Comparison of ENCODE assay signal across 17 cellular contexts in the genomic region with DNA sequence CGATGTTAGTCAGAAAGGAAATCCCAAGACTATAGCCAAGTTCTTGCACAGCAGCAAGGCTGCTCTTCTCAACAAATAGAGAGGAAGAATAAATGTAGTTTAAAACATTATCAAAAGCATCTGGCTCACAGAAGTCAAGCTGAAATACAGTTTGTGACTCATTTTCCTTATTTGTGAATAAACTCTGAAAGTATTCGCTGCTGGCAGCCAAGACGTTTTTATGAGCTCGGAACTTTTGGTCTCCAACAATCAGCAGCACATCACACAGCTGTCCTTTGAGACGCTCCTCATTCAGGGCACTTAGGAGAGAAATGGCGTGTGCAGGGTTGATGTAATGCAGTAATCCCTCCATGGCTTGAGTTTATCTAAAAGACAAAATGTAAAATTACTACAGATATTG. TPM values are rescaled to one million over a fixed set of nuclear protein-coding genes. Genes with fewer than 3 reads are reported as not detected.
DNase-seq lines count a peak whose midpoint lies in the region; ATAC-seq, FAIRE-seq and TF ChIP-seq lines count a peak whose summit lies in the region.
"Had no signal": no experiment of that assay in that cellular context is flagged by ENCODE, and none has a peak within 500 bp of the region (broad histone marks: within the 10 kb centered on the region; RNA-seq: fewer than 3 reads in every experiment).

No MANE protein-coding gene starts in this region.

- DNase-seq in IMR-90 (peak; percentile 93), dedifferentiated amniotic fluid mesenchymal stem cell (ENCODE audit: extremely low spot score) (peak; percentile 81), mesenchymal stem cell (peak; percentile 34), SKM-1 treated with dmso at 0.1 percent for 144 hours (lab: John Stamatoyannopoulos, UW; ENCODE audit: unreplicated experiment) (no peak), HepG2 (ENCODE audit: low spot score) (no peak), endothelial cell (ENCODE audit: low spot score) (no peak)
- DNase-seq in activated CD4-positive, alpha-beta T cell treated with anti-CD3 and anti-CD28 coated beads, Interleukin-2, amount 50 U/mL, for 4 hours, result no peak
- DNase-seq: activated T-cell treated with anti-CD3 and anti-CD28 coated beads, Interleukin-2, amount 50 U/mL, for 1 hour; glutamatergic neuron; NCI-H446; PC-9; stimulated activated naive CD4-positive, alpha-beta T cell had no signal

- H2AK9ac ChIP-seq in IMR-90 (replicated peaks; ENCODE audit: low read depth, low read length, poor library complexity), result no peak overlapping the region

- H2BK5ac ChIP-seq in IMR-90 (ENCODE audit: low read depth, low read length, poor library complexity, severe bottlenecking) (peak overlapping the region; percentile 81), mesenchymal stem cell (ENCODE audit: low read depth, low read length, poor library complexity, severe bottlenecking) (no peak overlapping the region)

- ATAC-seq in IMR-90 (ENCODE audit: low read depth) (peak; percentile 96), HepG2 (no peak)

- H3K4me1 ChIP-seq in ACC112 (ENCODE audit: control insufficient read depth, insufficient read depth, low read length, unreplicated experiment) (peaks cover 9% of the 10 kb centered on the region), IMR-90 (ENCODE audit: control insufficient read depth, insufficient read depth, low read length) (peaks cover 7% of the 10 kb centered on the region), mesenchymal stem cell (ENCODE audit: control insufficient read depth, insufficient read depth, low read depth, low read length) (no peaks in the 10 kb centered on the region), HepG2 (ENCODE audit: insufficient read depth, low read length) (no peaks in the 10 kb centered on the region)

- peaks cover 2% of the 10 kb centered on the region; the same call in 1 of the 2 replicates for H3K9me3 ChIP-seq in IMR-90 (ENCODE audit: control insufficient read depth, insufficient read depth, low read length)
- no peaks in the 10 kb centered on the region for H3K9me3 ChIP-seq in mesenchymal stem cell (ENCODE audit: control insufficient read depth, low read length)
- peaks cover 11% of the 10 kb centered on the region for H3K9me3 ChIP-seq in HepG2 (ENCODE audit: low read length)

- no peaks in the 10 kb centered on the region for H3K27me3 Mint-ChIP-seq in endothelial cell (ENCODE audit: unreplicated experiment)
- H3K27me3 Mint-ChIP-seq: activated naive CD8-positive, alpha-beta T cell; IgD-negative memory B cell had no signal

- dilution Hi-C loops in IMR-90 (cut with HindIII; ENCODE audit: low sequenced_read_pairs, unreplicated experiment), result no loop called here

- H2BK15ac ChIP-seq in IMR-90 (ENCODE audit: low read depth, low read length) (peak overlapping the region; percentile 5; the same call in 1 of the 3 replicates), mesenchymal stem cell (ENCODE audit: low read depth, poor library complexity, severe bottlenecking) (no peak overlapping the region)

- POLR2A ChIA-PET in IMR-90 (lab: Charles Lee; ENCODE audit: unreplicated experiment), result interaction anchor here (0.5 kb wide), 1 partner anchor 7 kb away, joined by 3 read pairs; no protein-coding TSS in a partner anchor
- POLR2A ChIA-PET in HepG2 (lab: Yijun Ruan, JAX), result no interaction called here

- H3K36me3 ChIP-seq in ACC112 (ENCODE audit: insufficient read depth, low read length), result peaks cover 35% of the 10 kb centered on the region
- H3K36me3 ChIP-seq in IMR-90 (ENCODE audit: control insufficient read depth, insufficient read depth, low read length), result peaks cover 35% of the 10 kb centered on the region
- peaks cover 37 to 47% of the 10 kb centered on the region in 2 experiments for H3K36me3 ChIP-seq in mesenchymal stem cell (ENCODE audit: control insufficient read depth in 1 of 2, insufficient read depth in 2 of 2, low read depth in 1 of 2, low read length in 2 of 2)
- H3K36me3 ChIP-seq in HepG2 (replicated peaks in 1 of 2; ENCODE audit: control insufficient read depth in 1 of 2, insufficient read depth in 2 of 2, low read length in 2 of 2), result peaks cover 11 to 48% of the 10 kb centered on the region in 2 experiments

- H2AFZ ChIP-seq in ACC112 (ENCODE audit: low read length, unreplicated experiment) (no peak overlapping the region), IMR-90 (replicated peaks; ENCODE audit: low read length, poor library complexity) (no peak overlapping the region), mesenchymal stem cell (ENCODE audit: low read depth, low read length) (no peak overlapping the region), HepG2 (ENCODE audit: low read length) (no peak overlapping the region)
- H2AFZ ChIP-seq: PC-9 had no signal

- no CpG with 5 or more reads among the region's 6 CpGs for WGBS in IMR-90 (ENCODE audit: extremely low coverage in 2 of 2, insufficient read length in 1 of 2), 2 experiments
- WGBS in mesenchymal stem cell, result 72% methylated on average over 3 of the region's 6 CpGs
- 98% methylated on average over 6 of the region's 6 CpGs for WGBS in HepG2 (ENCODE audit: low lambda C conversion rate)

- peak overlapping the region; percentile 41; the same call in 1 of the 2 replicates for H3K27ac ChIP-seq in ACC112 (ENCODE audit: low read depth, low read length)
- H3K27ac ChIP-seq in IMR-90 (ENCODE audit: insufficient read depth, low read length), result peak overlapping the region; percentile 44; the same call in 1 of the 2 replicates
- H3K27ac ChIP-seq in mesenchymal stem cell (ENCODE audit: low read length, poor library complexity, severe bottlenecking), result no peak overlapping the region
- H3K27ac ChIP-seq in HepG2 (ENCODE audit: extremely low read length, insufficient read depth, low read length), result no peak overlapping the region
- H3K27ac ChIP-seq: PC-9 had no signal

- no peak for TF ChIP-seq POLR2A in IMR-90 (IDR thresholded peaks at IDR 0.05; ENCODE audit: low read depth, low read length)
- no peak for TF ChIP-seq POLR2A in HepG2 (IDR thresholded peaks at IDR 0.05; ENCODE audit: insufficient read depth in 1 of 2, low read depth in 2 of 2, low read length in 2 of 2)

- H3K4ac ChIP-seq in IMR-90 (ENCODE audit: low read depth, low read length), result peak overlapping the region; percentile 22; the same call in 1 of the 2 replicates
- no peak overlapping the region for H3K4ac ChIP-seq in mesenchymal stem cell (ENCODE audit: low read depth in 1 of 2, low read length in 2 of 2)

- TF ChIP-seq CTCF in IMR-90 (conservative IDR thresholded peaks at IDR 0.05; ENCODE audit: low read depth, low read length) (no peak), HepG2 (CRISPR knock-in tag; IDR thresholded peaks at IDR 0.05) (no peak), endothelial cell (IDR thresholded peaks at IDR 0.05; ENCODE audit: unreplicated experiment) (no peak)

- H3K79me2 ChIP-seq in ACC112 (ENCODE audit: control insufficient read depth, insufficient read depth, low read length, unreplicated experiment) (no peaks in the 10 kb centered on the region), HepG2 (ENCODE audit: insufficient read depth, low read length) (no peaks in the 10 kb centered on the region)

- H3K4me3 ChIP-seq in ACC112 (ENCODE audit: low read depth, low read length) (no peak overlapping the region), IMR-90 (ENCODE audit: insufficient read depth, low read depth, low read length) (no peak overlapping the region), mesenchymal stem cell (ENCODE audit: insufficient read depth in 1 of 2, low read depth in 1 of 2, low read length in 2 of 2) (peak overlapping the region in 1 of 2 experiments; percentile 58), HepG2 (replicated peaks in 1 of 3; ENCODE audit: insufficient read depth in 1 of 3, low read depth in 2 of 3, low read length in 3 of 3) (no peak overlapping the region)
- H3K4me3 ChIP-seq: PC-9 had no signal

- no peak overlapping the region for H3K23ac ChIP-seq in IMR-90 (ENCODE audit: low read depth, low read length)
- no peak overlapping the region for H3K23ac ChIP-seq in mesenchymal stem cell (ENCODE audit: low read length in 2 of 2)

- H3K79me1 ChIP-seq in IMR-90 (ENCODE audit: low read depth in 1 of 2, low read length in 2 of 2) (peaks cover 20 to 52% of the 10 kb centered on the region in 2 experiments; a peak in 3 of 4 replicates), mesenchymal stem cell (replicated peaks; ENCODE audit: low read length, poor library complexity, severe bottlenecking) (peaks cover 18% of the 10 kb centered on the region)

- BruUV-seq in IMR-90 (replicated peaks; lab: Mats Ljungman, UMichigan), result no TSS peak
- BruUV-seq in HepG2 (replicated peaks; lab: Mats Ljungman, UMichigan), result no TSS peak

- intact Hi-C loops in IMR-90 (cut with micrococcal nuclease) (no loop called here), HepG2 (cut with micrococcal nuclease; ENCODE audit: unreplicated experiment) (no loop called here)

- no peak overlapping the region for H3K4me3 Mint-ChIP-seq in endothelial cell (ENCODE audit: unreplicated experiment)
- H3K4me3 Mint-ChIP-seq: activated naive CD8-positive, alpha-beta T cell; IgD-negative memory B cell had no signal

- H3K18ac ChIP-seq in IMR-90 (ENCODE audit: low read depth, low read length) (no peak overlapping the region; the same call in 1 of the 2 replicates), mesenchymal stem cell (ENCODE audit: low read depth in 1 of 2, low read length in 2 of 2) (no peak overlapping the region)

- FAIRE-seq in HepG2 (lab: Jason Lieb, UNC), result no peak
- FAIRE-seq: D721Med, keratinocyte had no signal

- H3K4me2 ChIP-seq in IMR-90 (ENCODE audit: low read depth, low read length) (peak overlapping the region; percentile 4; the same call in 1 of the 2 replicates), mesenchymal stem cell (ENCODE audit: low read length, poor library complexity, severe bottlenecking) (no peak overlapping the region), HepG2 (ENCODE audit: low read depth, low read length) (no peak overlapping the region)
- H3K4me2 ChIP-seq: PC-9 had no signal

- no peak for TF ChIP-seq EP300 in HepG2 (IDR thresholded peaks at IDR 0.05; ENCODE audit: low read depth in 2 of 2, low read length in 2 of 2)
- no peak for TF ChIP-seq EP300 in HepG2 (CRISPR knock-in tag; IDR thresholded peaks at IDR 0.05; ENCODE audit: borderline replicate concordance)

- 0 out of 4 replicates have a peak overlapping the region, but pooled peaks of 1 of the 2 experiments have one; percentile 1 for H4K8ac ChIP-seq in IMR-90 (ENCODE audit: low read depth in 2 of 2, low read length in 2 of 2)
- no peak overlapping the region for H4K8ac ChIP-seq in mesenchymal stem cell (ENCODE audit: low read length)

- H3K27me3 ChIP-seq in ACC112 (ENCODE audit: insufficient read depth, low read length) (no peaks in the 10 kb centered on the region), IMR-90 (ENCODE audit: control insufficient read depth, insufficient read depth, low read length) (no peaks in the 10 kb centered on the region), mesenchymal stem cell (ENCODE audit: control insufficient read depth in 1 of 2, insufficient read depth in 1 of 2, low read length in 2 of 2) (no peaks in the 10 kb centered on the region), HepG2 (ENCODE audit: control insufficient read depth in 1 of 2, insufficient read depth in 2 of 2, low read length in 2 of 2) (no peaks in the 10 kb centered on the region)

- peaks cover 9% of the 10 kb centered on the region for H3K9me3 Mint-ChIP-seq in endothelial cell (ENCODE audit: unreplicated experiment)

- H2BK12ac ChIP-seq in mesenchymal stem cell (ENCODE audit: low read length in 2 of 2), result no peak overlapping the region

- H4K91ac ChIP-seq in IMR-90 (ENCODE audit: insufficient read depth, low read depth, low read length) (no peak overlapping the region), mesenchymal stem cell (ENCODE audit: low read length) (no peak overlapping the region)

- H3K9me1 ChIP-seq in IMR-90 (ENCODE audit: insufficient read depth, low read length), result peaks cover 6% of the 10 kb centered on the region; the same call in 1 of the 2 replicates

- no peak overlapping the region for H3K27ac Mint-ChIP-seq in endothelial cell (ENCODE audit: unreplicated experiment)
- H3K27ac Mint-ChIP-seq: activated naive CD8-positive, alpha-beta T cell had no signal

- in situ Hi-C loops in IMR-90 (cut with MboI; ENCODE audit: low sequenced_read_pairs) (no loop called here), HepG2 (cut with HindIII; ENCODE audit: extremely low pct_ligation_motif_present, low pct_unique_long_range_greater_than_20kb) (no loop called here)

- H4K5ac ChIP-seq in IMR-90 (ENCODE audit: low read depth, low read length), result no peak overlapping the region

- peak overlapping the region; percentile 3; the same call in 1 of the 2 replicates for H2BK20ac ChIP-seq in IMR-90 (ENCODE audit: low read depth, low read length)

- no peak overlapping the region for H3K56ac ChIP-seq in IMR-90 (ENCODE audit: extremely low read depth, insufficient read depth, low read length)

- H3K4me1 Mint-ChIP-seq in endothelial cell (ENCODE audit: unreplicated experiment), result no peaks in the 10 kb centered on the region
- H3K4me1 Mint-ChIP-seq: IgD-negative memory B cell had no signal

- no peak overlapping the region for H3K14ac ChIP-seq in IMR-90 (replicated peaks; ENCODE audit: low read depth, low read length)
- no peak overlapping the region for H3K14ac ChIP-seq in mesenchymal stem cell (ENCODE audit: low read length in 2 of 2)

- no peak for TF ChIP-seq RAD21 in IMR-90 (IDR thresholded peaks at IDR 0.05; ENCODE audit: low read length)
- no peak for TF ChIP-seq RAD21 in HepG2 (CRISPR knock-in tag; IDR thresholded peaks at IDR 0.05)

- H2AK5ac ChIP-seq in IMR-90 (ENCODE audit: low read depth, low read length) (no peak overlapping the region), mesenchymal stem cell (ENCODE audit: low read length, severe bottlenecking) (no peak overlapping the region)

- peaks cover 45% of the 10 kb centered on the region for H3K36me3 Mint-ChIP-seq in endothelial cell (ENCODE audit: low read depth, unreplicated experiment)

- CTCF ChIA-PET in IMR-90 (lab: Yijun Ruan, JAX), result interaction anchor here (1.3 to 1.9 kb wide), 2 partner anchors 114 to 124 kb away, joined by 4 to 8 read pairs; no protein-coding TSS in a partner anchor
- CTCF ChIA-PET in HepG2 (lab: Yijun Ruan, JAX; ENCODE audit: low intra/inter-chr PET ratio, low total read pairs), result no interaction called here

- H3K9ac ChIP-seq in IMR-90 (ENCODE audit: low read depth, low read length) (no peak overlapping the region), mesenchymal stem cell (ENCODE audit: low read length) (peak overlapping the region; percentile 52), HepG2 (ENCODE audit: insufficient read depth, low read depth, low read length) (no peak overlapping the region)

- H2BK120ac ChIP-seq in IMR-90 (ENCODE audit: low read depth, low read length) (peak overlapping the region; percentile 21), mesenchymal stem cell (ENCODE audit: low read depth, low read length) (no peak overlapping the region)

- H4K20me1 ChIP-seq in IMR-90 (ENCODE audit: insufficient read depth, low read length) (peaks cover 5% of the 10 kb centered on the region; the same call in 1 of the 2 replicates), HepG2 (ENCODE audit: insufficient read depth, low read length) (no peaks in the 10 kb centered on the region)

RNA-seq across cellular contexts. Expression of a gene that starts 16.4 kb away (rescaled TPM):
- 12.0 and 13.6 TPM in 2 replicates for total RNA-seq in IMR-90 (2012; rRNA removed)
- polyA plus RNA-seq in IMR-90 (2012; rRNA removed), result 6.8 and 7.8 TPM in 2 replicates
- polyA plus RNA-seq in IMR-90 (2012; cell fraction: cytosol; rRNA removed), result 2.4 and 2.8 TPM in 2 replicates
- 4.6 and 22.7 TPM in 2 replicates for polyA plus RNA-seq in IMR-90 (2012; cell fraction: nucleus; rRNA removed; ENCODE audit: low replicate concordance)
- 9.7 TPM for polyA plus RNA-seq in mesenchymal stem cell (2013, experiment 1 of 2)
- 9.5 TPM for polyA plus RNA-seq in mesenchymal stem cell (2013, experiment 2 of 2)
- total RNA-seq in HepG2 (2016; rRNA removed; fragmentation: Illumina TruSeq; extraction: Trizol), result 6.1 and 7.7 TPM in 2 replicates
- 0.97 and 1.3 TPM in 2 replicates for total RNA-seq in HepG2 (2016; cell fraction: cytosol; rRNA removed; fragmentation: Illumina TruSeq; extraction: Trizol; ENCODE audit: low read depth)
- 5.5 and 8.3 TPM in 2 replicates for total RNA-seq in HepG2 (2016; cell fraction: insoluble cytoplasmic fraction; rRNA removed; fragmentation: Illumina TruSeq; extraction: Trizol)
- total RNA-seq in HepG2 (2016; cell fraction: membrane; rRNA removed; fragmentation: Illumina TruSeq; extraction: Trizol), result 3.0 and 3.4 TPM in 2 replicates
- 8.5 and 10.3 TPM in 2 replicates for total RNA-seq in HepG2 (2016; cell fraction: nucleus; rRNA removed; fragmentation: Illumina TruSeq; extraction: Trizol)
- polyA plus RNA-seq in HepG2 (2011; rRNA removed), result 2.5 and 4.5 TPM in 2 replicates
- 1.6 and 2.3 TPM in 2 replicates for polyA plus RNA-seq in HepG2 (2011; cell fraction: cytosol; rRNA removed)
- 4.3 and 8.3 TPM in 2 replicates for polyA plus RNA-seq in HepG2 (2011; cell fraction: nucleus; rRNA removed)
- polyA plus RNA-seq in HepG2 (2012), result 3.7 and 5.1 TPM in 2 replicates
- 0.25 TPM in 2 replicates for polyA plus RNA-seq in HepG2 (2016; cell fraction: cytosol; fragmentation: Illumina TruSeq; extraction: Trizol; ENCODE audit: low read depth)
- polyA plus RNA-seq in HepG2 (2016; cell fraction: insoluble cytoplasmic fraction; fragmentation: Illumina TruSeq; extraction: Trizol; ENCODE audit: low read depth), result 5.7 and 5.8 TPM in 2 replicates
- 0.60 and 0.90 TPM in 2 replicates for polyA plus RNA-seq in HepG2 (2016; cell fraction: membrane; fragmentation: Illumina TruSeq; extraction: Trizol; ENCODE audit: low read depth)
- 8.0 and 9.0 TPM in 2 replicates for polyA plus RNA-seq in HepG2 (2016; cell fraction: nucleus; fragmentation: Illumina TruSeq; extraction: Trizol; ENCODE audit: insufficient read depth, low read depth)
- 6.1 and 21.7 TPM in 2 replicates for polyA minus RNA-seq in HepG2 (2011; rRNA and poly(A)+ RNA removed; ENCODE audit: low replicate concordance)
- polyA minus RNA-seq in HepG2 (2011; cell fraction: cytosol; rRNA and poly(A)+ RNA removed), result 4.0 and 6.0 TPM in 2 replicates
- polyA minus RNA-seq in HepG2 (2011; cell fraction: nucleus; rRNA and poly(A)+ RNA removed), result 14.5 and 16.0 TPM in 2 replicates
- 8.4 TPM for total RNA-seq in endothelial cell (ENCODE audit: unreplicated experiment)

RNA-seq across cellular contexts. Expression of a gene that starts 39.9 kb away (rescaled TPM):
- total RNA-seq in IMR-90 (2012; rRNA removed) (19.4 and 25.3 TPM in 2 replicates), HepG2 (2016; rRNA removed; fragmentation: Illumina TruSeq; extraction: Trizol) (10.4 and 12.5 TPM in 2 replicates), endothelial cell (ENCODE audit: unreplicated experiment) (34.3 TPM)
- polyA plus RNA-seq in IMR-90 (2012; rRNA removed) (10.6 and 15.6 TPM in 2 replicates), HepG2 (2011; rRNA removed) (19.5 and 19.7 TPM in 2 replicates)
- polyA plus RNA-seq in IMR-90 (2012; cell fraction: cytosol; rRNA removed), result 5.8 and 8.5 TPM in 2 replicates
- polyA plus RNA-seq in IMR-90 (2012; cell fraction: nucleus; rRNA removed; ENCODE audit: low replicate concordance), result 28.1 and 43.3 TPM in 2 replicates
- polyA plus RNA-seq in mesenchymal stem cell (2013, experiment 1 of 2), result 11.4 TPM
- 11.3 TPM for polyA plus RNA-seq in mesenchymal stem cell (2013, experiment 2 of 2)
- 7.3 and 11.5 TPM in 2 replicates for total RNA-seq in HepG2 (2016; cell fraction: cytosol; rRNA removed; fragmentation: Illumina TruSeq; extraction: Trizol; ENCODE audit: low read depth)
- 10.9 and 12.2 TPM in 2 replicates for total RNA-seq in HepG2 (2016; cell fraction: insoluble cytoplasmic fraction; rRNA removed; fragmentation: Illumina TruSeq; extraction: Trizol)
- total RNA-seq in HepG2 (2016; cell fraction: membrane; rRNA removed; fragmentation: Illumina TruSeq; extraction: Trizol), result 9.5 and 12.2 TPM in 2 replicates
- 14.5 and 19.4 TPM in 2 replicates for total RNA-seq in HepG2 (2016; cell fraction: nucleus; rRNA removed; fragmentation: Illumina TruSeq; extraction: Trizol)
- 11.6 and 12.9 TPM in 2 replicates for polyA plus RNA-seq in HepG2 (2011; cell fraction: cytosol; rRNA removed)
- polyA plus RNA-seq in HepG2 (2011; cell fraction: nucleus; rRNA removed), result 29.5 and 36.3 TPM in 2 replicates
- polyA plus RNA-seq in HepG2 (2012), result 8.1 and 8.7 TPM in 2 replicates
- 1.3 and 1.9 TPM in 2 replicates for polyA plus RNA-seq in HepG2 (2016; cell fraction: cytosol; fragmentation: Illumina TruSeq; extraction: Trizol; ENCODE audit: low read depth)
- polyA plus RNA-seq in HepG2 (2016; cell fraction: insoluble cytoplasmic fraction; fragmentation: Illumina TruSeq; extraction: Trizol; ENCODE audit: low read depth), result 7.6 and 8.0 TPM in 2 replicates
- polyA plus RNA-seq in HepG2 (2016; cell fraction: membrane; fragmentation: Illumina TruSeq; extraction: Trizol; ENCODE audit: low read depth), result 3.9 and 4.6 TPM in 2 replicates
- polyA plus RNA-seq in HepG2 (2016; cell fraction: nucleus; fragmentation: Illumina TruSeq; extraction: Trizol; ENCODE audit: insufficient read depth, low read depth), result 22.5 and 23.5 TPM in 2 replicates
- 80.5 and 82.8 TPM in 2 replicates for polyA minus RNA-seq in HepG2 (2011; rRNA and poly(A)+ RNA removed; ENCODE audit: low replicate concordance)
- polyA minus RNA-seq in HepG2 (2011; cell fraction: cytosol; rRNA and poly(A)+ RNA removed), result 15.5 and 21.5 TPM in 2 replicates
- polyA minus RNA-seq in HepG2 (2011; cell fraction: nucleus; rRNA and poly(A)+ RNA removed), result 34.5 and 38.3 TPM in 2 replicates

Comparison
In these comparisons a context has a peak if more than half of its experiments do, and no peak if none do; other contexts are left out.
1. H3K27ac ChIP-seq: peak in ACC112 (single experiment) and IMR-90 (single experiment); none in mesenchymal stem cell (single experiment) and HepG2 (single experiment).
2. DNase-seq: peak in IMR-90 (single experiment), dedifferentiated amniotic fluid mesenchymal stem cell (single experiment) and mesenchymal stem cell (single experiment); none in activated CD4-positive, alpha-beta T cell treated with anti-CD3 and anti-CD28 coated beads, Interleukin-2, amount 50 U/mL, for 4 hours (0 of 2), SKM-1 treated with dmso at 0.1 percent for 144 hours (single experiment), HepG2 (single experiment) and endothelial cell (single experiment).